ENCODE assay signal across 22 cellular contexts in the genomic region with DNA sequence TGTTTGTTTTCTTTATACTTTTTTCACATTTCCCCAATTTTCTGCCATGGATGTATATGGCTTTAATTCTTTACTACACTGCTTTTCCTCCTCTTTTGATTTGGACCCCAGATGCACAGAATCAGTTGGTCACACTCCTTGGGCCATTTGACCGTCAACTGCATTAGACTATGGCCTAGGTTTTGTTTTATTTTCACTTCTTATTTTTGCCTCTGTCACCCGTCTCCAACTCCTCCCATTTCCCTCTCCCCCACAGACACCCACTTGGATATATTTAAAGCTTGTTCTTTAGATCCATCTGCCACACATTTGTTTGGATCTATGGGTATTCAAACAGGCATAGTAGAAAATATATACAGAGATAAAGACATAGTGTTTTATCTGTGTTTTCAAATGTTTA.
DNase-seq lines count a peak whose midpoint lies in the region; ATAC-seq and TF ChIP-seq lines count a peak whose summit lies in the region.
"Had no signal": no experiment of that assay in that cellular context is flagged by ENCODE, and none has a peak within 500 bp of the region (broad histone marks: within the 10 kb centered on the region; RNA-seq: fewer than 3 reads in every experiment).

No MANE protein-coding gene starts in this region.

- H3K27ac ChIP-seq in BLaER1 (no peak overlapping the region), RWPE1 (no peak overlapping the region)
- H3K27ac ChIP-seq: ascending aorta, C4-2B, esophagus squamous epithelium, hepatocyte, HL-60 had no signal

- ATAC-seq in GM21447 (IDR thresholded peaks at IDR 0.05; ENCODE audit: unreplicated experiment) = peak; percentile 53
- ATAC-seq in GM21367 (IDR thresholded peaks at IDR 0.05; ENCODE audit: unreplicated experiment) = no peak
- ATAC-seq: left colon; naive thymus-derived CD4-positive, alpha-beta T cell had no signal

- no peaks in the 10 kb centered on the region for H3K36me3 ChIP-seq in BLaER1
- H3K36me3 ChIP-seq: ascending aorta, esophagus squamous epithelium had no signal

- POLR2A ChIA-PET in RWPE1 (lab: Yijun Ruan, JAX; ENCODE audit: low non-redundant PET) = no interaction called here

- H3K27me3 ChIP-seq in BLaER1 = no peaks in the 10 kb centered on the region
- H3K27me3 ChIP-seq: ascending aorta had no signal

- DNase-seq in NOMO-1 treated with dmso at 0.1 percent for 144 hours (lab: John Stamatoyannopoulos, UW; ENCODE audit: unreplicated experiment) (peak; percentile 47), medulla oblongata (ENCODE audit: extremely low spot score) (peak; percentile 35), T-helper 1 cell (no peak), RWPE1 (ENCODE audit: low spot score) (no peak), DMS153 treated with DMSO at 0.1 percent for 48 hours (lab: John Stamatoyannopoulos, UW; ENCODE audit: unreplicated experiment) (no peak)
- DNase-seq: activated CD4-positive, alpha-beta T cell treated with anti-CD3 and anti-CD28 coated beads for 48 hours; cortex of kidney; esophagus squamous epithelium; H7; left colon; naive thymus-derived CD4-positive, alpha-beta T cell; NCI-H1105; NCI-H1930; NCI-H345; nucleus accumbens had no signal

- peaks cover 7% of the 10 kb centered on the region; the same call in 1 of the 2 replicates for H3K4me1 ChIP-seq in BLaER1
- H3K4me1 ChIP-seq: ascending aorta, esophagus squamous epithelium had no signal

- H3K4me3 ChIP-seq in BLaER1 = no peak overlapping the region
- H3K4me3 ChIP-seq: ascending aorta, esophagus squamous epithelium, hepatocyte had no signal

- H4K20me1 ChIP-seq in BLaER1 = no peaks in the 10 kb centered on the region

- H3K9me3 ChIP-seq in BLaER1 = no peaks in the 10 kb centered on the region
- H3K9me3 ChIP-seq: ascending aorta, esophagus squamous epithelium had no signal

- 0 out of 2 replicates have a peak overlapping the region, but pooled peaks have one; percentile 18 for H3K4me2 ChIP-seq in BLaER1
- H3K4me2 ChIP-seq: hepatocyte had no signal

- no peak overlapping the region for H3K9ac ChIP-seq in BLaER1

- CTCF ChIA-PET in RWPE1 (lab: Yijun Ruan, JAX) = no interaction called here

- TF ChIP-seq CTCF in RWPE1 (conservative IDR thresholded peaks at IDR 0.05; ENCODE audit: low read depth) = no peak

Comparison
In these comparisons a context has a peak if more than half of its experiments do, and no peak if none do; other contexts are left out.
1. DNase-seq: peak in NOMO-1 treated with dmso at 0.1 percent for 144 hours (single experiment) and medulla oblongata (single experiment); none in T-helper 1 cell (0 of 5), RWPE1 (single experiment) and DMS153 treated with DMSO at 0.1 percent for 48 hours (single experiment).